Comparison of ENCODE assay signal across 8 cellular contexts in the genomic region with DNA sequence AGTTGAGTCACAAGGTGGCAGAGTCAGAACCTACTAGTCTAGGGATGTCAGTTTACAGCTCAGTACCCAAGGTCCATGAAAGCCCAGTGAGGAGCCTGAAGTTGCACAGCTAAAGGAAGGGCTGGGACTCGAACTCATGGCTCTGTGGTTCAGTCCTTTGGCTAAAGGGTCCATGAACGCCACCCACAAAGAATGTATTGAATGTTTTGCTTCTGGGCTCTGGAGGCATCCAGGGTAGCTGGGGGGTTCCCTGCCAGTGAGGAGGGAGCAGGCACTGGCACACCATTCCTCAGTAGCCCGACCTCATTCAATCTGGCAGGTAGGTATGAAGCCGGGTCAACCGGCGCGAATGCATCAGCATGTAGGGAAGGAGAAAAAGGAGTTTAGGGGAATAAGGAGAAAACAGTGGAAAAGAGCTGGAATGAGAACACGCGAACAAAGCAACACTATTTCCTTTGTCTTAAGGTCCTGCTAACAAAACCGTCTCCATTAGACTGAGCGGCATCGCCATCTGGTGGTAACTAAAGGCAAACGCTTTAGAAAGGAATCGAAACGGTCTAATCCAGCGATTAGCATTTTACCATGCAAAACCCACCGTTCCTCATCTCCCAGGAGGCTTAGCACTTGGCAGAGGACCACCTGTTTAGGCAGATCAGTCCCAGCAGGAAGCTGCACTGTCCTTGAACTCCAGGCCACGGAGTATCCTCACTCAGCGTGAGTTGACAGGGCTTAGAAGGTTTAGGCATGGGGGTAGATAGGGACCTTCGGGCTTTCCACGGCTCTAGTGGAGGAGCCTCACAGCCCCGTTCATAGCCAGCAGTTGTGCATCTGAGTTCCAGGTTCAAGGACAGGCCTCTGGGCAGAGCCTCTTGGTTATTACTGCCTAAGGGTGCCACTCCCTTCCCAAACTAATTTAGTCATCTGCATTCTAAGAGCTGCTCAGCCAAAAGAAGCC.
DNase-seq lines count a peak whose midpoint lies in the region; ATAC-seq and TF ChIP-seq lines count a peak whose summit lies in the region.

No MANE protein-coding gene starts in this region.

- CTCF ChIA-PET in A673 (lab: Charles Lee), result interaction anchor here (0.6 to 2.4 kb wide), 7 partner anchors 27 to 487 kb away, joined by 3 to 17 read pairs (median 3); no protein-coding TSS in a partner anchor

- H3K9me3 ChIP-seq in A673 (ENCODE audit: low read depth, low read length, poor library complexity, severe bottlenecking), result no peaks in the 10 kb centered on the region

- H3K4me3 ChIP-seq in A673 (ENCODE audit: low read depth, low read length, poor library complexity, severe bottlenecking) (peak overlapping the region; percentile 30), coronary artery (peak overlapping the region; percentile 63)

- DNase-seq in A673 (ENCODE audit: low spot score) (peak; percentile 90), GM20000 (ENCODE audit: low spot score) (peak; percentile 68), NCI-H2227 treated with DMSO at 0.1 percent for 48 hours (lab: John Stamatoyannopoulos, UW) (peak; percentile 93), coronary artery (ENCODE audit: low spot score) (no peak), left colon (peak; percentile 37 to 64)
- peak; percentile 30 for DNase-seq in activated CD4-positive, alpha-beta T cell treated with anti-CD3 and anti-CD28 coated beads for 1 hour
- DNase-seq in stimulated activated CD4-positive, alpha-beta T cell treated with anti-CD3 and anti-CD28 coated beads, Interleukin-2, amount 100 ng/mL, for 24 hours, result peak; percentile 63 to 65

- intact Hi-C loops in A673 (cut with micrococcal nuclease; ENCODE audit: unreplicated experiment), result loop anchor here (1.0 to 10.0 kb wide), 4 partner anchors 180 to 615 kb away; no protein-coding TSS in a partner anchor
- intact Hi-C loops in left colon (cut with DNase I, micrococcal nuclease), result loop anchor here in 1 of 2 donors (10.0 kb wide), 1 partner anchor 185 kb away; no protein-coding TSS in a partner anchor

- POLR2A ChIA-PET in A673 (lab: Charles Lee; ENCODE audit: low non-redundant PET), result no interaction called here

- no peaks in the 10 kb centered on the region for H3K36me3 ChIP-seq in A673 (ENCODE audit: insufficient read depth, low read length, poor library complexity, severe bottlenecking)

- ATAC-seq in left colon, result peak; percentile 44
- no peak for ATAC-seq in GM21526 (IDR thresholded peaks at IDR 0.05; ENCODE audit: low FRiP score, unreplicated experiment)

- BruUV-seq in A673 (replicated peaks; lab: Mats Ljungman, UMichigan), result no TSS peak

- peaks cover 20% of the 10 kb centered on the region for H3K4me1 ChIP-seq in A673 (ENCODE audit: insufficient read depth, low read length, poor library complexity, severe bottlenecking)

- H3K27me3 ChIP-seq in A673 (replicated peaks; ENCODE audit: insufficient read depth, low read depth, low read length, poor library complexity), result no peaks in the 10 kb centered on the region

- H3K27ac ChIP-seq in A673 (ENCODE audit: low read depth, low read length, poor library complexity, severe bottlenecking), result peak overlapping the region; percentile 23
- H3K27ac ChIP-seq in coronary artery, result peak overlapping the region; percentile 46 to 82

- TF ChIP-seq CTCF in A673 (conservative IDR thresholded peaks at IDR 0.05; ENCODE audit: low read depth, low read length) (peak; percentile 90), GM20000 (IDR thresholded peaks at IDR 0.05; ENCODE audit: extremely low read depth, missing control alignments) (peak; percentile 68), coronary artery (IDR thresholded peaks at IDR 0.05) (peak; percentile 53)
